Comparison of ENCODE assay signal across 8 cellular contexts in the genomic region with DNA sequence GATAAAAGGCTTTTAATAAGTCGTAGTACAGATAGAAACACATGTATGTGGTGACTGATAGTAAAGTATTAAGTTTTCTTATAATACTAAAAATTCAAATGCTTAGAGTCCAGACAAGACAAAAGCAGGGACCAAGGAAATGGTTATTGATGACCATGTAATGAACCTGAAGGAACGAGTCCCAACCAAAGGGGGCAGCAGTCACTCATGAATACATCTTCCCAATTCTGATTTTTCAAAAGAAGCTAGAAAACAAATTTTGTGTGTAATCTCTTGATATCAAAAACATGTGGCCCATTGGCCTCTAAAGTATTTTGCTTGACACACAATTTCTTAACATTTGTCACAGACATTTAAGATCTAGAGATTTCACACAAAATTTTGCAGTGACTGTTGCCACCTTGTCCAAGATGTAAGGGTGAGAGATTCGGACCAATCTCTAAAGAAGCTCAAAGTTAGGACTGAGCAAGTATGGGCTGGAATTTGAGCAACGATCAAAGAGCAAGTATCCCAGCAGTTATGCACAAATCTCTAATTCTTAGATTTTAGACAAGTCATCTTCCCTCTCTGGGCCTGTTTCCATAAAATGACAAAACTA.
A peak's percentile ranks its signal among the peaks of the same experiment; 100 is the strongest.
DNase-seq lines count a peak whose midpoint lies in the region; ATAC-seq and TF ChIP-seq lines count a peak whose summit lies in the region.

No MANE protein-coding gene starts in this region.

- no peak overlapping the region for H3K27ac Mint-ChIP-seq in CD4-positive, alpha-beta memory T cell
- H3K27ac Mint-ChIP-seq in progenitor cell of endocrine pancreas: no peak overlapping the region

- H3K4me3 Mint-ChIP-seq in CD4-positive, alpha-beta memory T cell: no peak overlapping the region
- no peak overlapping the region for H3K4me3 Mint-ChIP-seq in progenitor cell of endocrine pancreas (ENCODE audit: low read depth)

- no peak overlapping the region for H3K4me3 ChIP-seq in CD4-positive, alpha-beta memory T cell (ENCODE audit: low read length in 2 of 2)

- H3K27me3 Mint-ChIP-seq in CD4-positive, alpha-beta memory T cell: no peaks in the 10 kb centered on the region
- no peaks in the 10 kb centered on the region for H3K27me3 Mint-ChIP-seq in progenitor cell of endocrine pancreas

- no peaks in the 10 kb centered on the region for H3K9me3 ChIP-seq in CD4-positive, alpha-beta memory T cell (ENCODE audit: control insufficient read depth in 1 of 2, low read length in 2 of 2)

- H3K36me3 Mint-ChIP-seq in CD4-positive, alpha-beta memory T cell: peaks cover 0 to 8% of the 10 kb centered on the region in 2 donors
- peaks cover 2% of the 10 kb centered on the region for H3K36me3 Mint-ChIP-seq in progenitor cell of endocrine pancreas (ENCODE audit: insufficient read depth)

- CTCF ChIA-PET in CD4-positive, alpha-beta memory T cell (lab: Charles Lee; ENCODE audit: partially characterized antibody): interaction anchor here (0.8 to 1.9 kb wide), 21 partner anchors 9 to 624 kb away, joined by 3 to 34 read pairs (median 6); a partner anchor contains a TSS

- TF ChIP-seq CTCF in progenitor cell of endocrine pancreas (IDR thresholded peaks at IDR 0.05; ENCODE audit: unreplicated experiment): peak; percentile 89

- ATAC-seq in GM18519 (IDR thresholded peaks at IDR 0.05; ENCODE audit: low FRiP score, unreplicated experiment): peak; percentile 79

- POLR2A ChIA-PET in CD4-positive, alpha-beta memory T cell (lab: Charles Lee; ENCODE audit: partially characterized antibody): no interaction called here

- no peaks in the 10 kb centered on the region for H3K9me3 Mint-ChIP-seq in CD4-positive, alpha-beta memory T cell
- H3K9me3 Mint-ChIP-seq in progenitor cell of endocrine pancreas (ENCODE audit: low read depth): peaks cover 3% of the 10 kb centered on the region

- intact Hi-C loops in CD4-positive, alpha-beta memory T cell (cut with micrococcal nuclease): loop anchor here (1.0 kb wide), 3 partner anchors 68 to 246 kb away; no protein-coding TSS in a partner anchor

- H3K4me1 ChIP-seq in CD4-positive, alpha-beta memory T cell (ENCODE audit: insufficient read depth, low read length): no peaks in the 10 kb centered on the region

- DNase-seq in CD4-positive, alpha-beta memory T cell: peak in 4 of 5 donors; percentile 21 to 36 (median 28)
- DNase-seq in KG1 (lab: John Stamatoyannopoulos, UW) (peak; percentile 7), T follicular helper cell (ENCODE audit: low read depth) (peak; percentile 3), fibroblast of gingiva (ENCODE audit: low read depth) (peak; percentile 32), progenitor cell of endocrine pancreas (ENCODE audit: low spot score, unreplicated experiment) (peak; percentile 12), NCI-H187 treated with DMSO at 0.1 percent for 48 hours (lab: John Stamatoyannopoulos, UW) (no peak), NCI-H345 treated with DMSO at 0.1 percent for 48 hours (lab: John Stamatoyannopoulos, UW; ENCODE audit: unreplicated experiment) (no peak)

- no peaks in the 10 kb centered on the region for H3K27me3 ChIP-seq in CD4-positive, alpha-beta memory T cell (ENCODE audit: insufficient read depth, low read length)

- H3K27ac ChIP-seq in CD4-positive, alpha-beta memory T cell (ENCODE audit: low read depth, low read length): no peak overlapping the region

- peaks cover 3 to 9% (median 6%) of the 10 kb centered on the region in 4 donors for H3K4me1 Mint-ChIP-seq in CD4-positive, alpha-beta memory T cell
- peaks cover 4% of the 10 kb centered on the region for H3K4me1 Mint-ChIP-seq in progenitor cell of endocrine pancreas (ENCODE audit: low read depth)

- H3K36me3 ChIP-seq in CD4-positive, alpha-beta memory T cell (ENCODE audit: insufficient read depth, low read length): no peaks in the 10 kb centered on the region

Comparison
In these comparisons a context has a peak if more than half of its experiments do, and no peak if none do; other contexts are left out.
1. DNase-seq: peak in CD4-positive, alpha-beta memory T cell (4 of 5), KG1 (single experiment), T follicular helper cell (single experiment), fibroblast of gingiva (single experiment) and progenitor cell of endocrine pancreas (single experiment); none in NCI-H187 treated with DMSO at 0.1 percent for 48 hours (single experiment) and NCI-H345 treated with DMSO at 0.1 percent for 48 hours (single experiment).